1 cellular context compared by ENCODE assay signal in the genomic region with DNA sequence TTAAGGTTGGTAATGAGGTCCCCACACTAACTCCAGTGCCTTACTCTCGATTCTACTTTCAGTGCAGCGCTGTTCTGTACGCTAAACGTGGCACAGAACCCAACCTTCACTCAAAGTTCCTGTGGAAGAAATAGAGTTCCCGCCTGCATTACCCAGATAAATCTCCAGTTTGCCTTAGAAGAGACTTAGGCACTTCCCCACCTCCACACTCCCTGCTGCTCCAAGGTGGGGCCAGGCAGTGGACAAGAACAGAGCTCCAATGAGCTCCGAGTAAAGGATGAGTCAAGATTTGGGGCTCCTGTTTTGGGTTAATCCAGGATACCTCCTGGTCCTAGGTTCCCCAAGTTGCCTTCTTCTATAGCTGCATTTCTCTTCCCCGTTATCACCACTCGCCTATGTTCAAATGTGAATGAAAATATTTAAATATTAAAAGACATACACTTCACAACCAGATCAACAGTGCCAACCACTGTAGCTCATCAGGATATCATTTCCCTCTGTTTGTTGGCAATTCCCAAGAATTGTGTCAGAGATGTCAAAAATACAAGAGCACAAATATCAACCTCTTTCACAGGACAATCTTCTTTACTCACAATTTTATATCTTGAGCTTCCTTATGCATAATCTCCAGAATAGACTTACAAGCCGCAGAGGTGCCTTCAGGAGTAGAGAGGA.
TF ChIP-seq lines count a peak whose summit lies in the region.

No MANE protein-coding gene starts in this region.

TF ChIP-seq in WTC11, 78 proteins besides CTCF, POLR2A, EP300 and RAD21 (continued from another document):
- TF ChIP-seq, protein P1, sequence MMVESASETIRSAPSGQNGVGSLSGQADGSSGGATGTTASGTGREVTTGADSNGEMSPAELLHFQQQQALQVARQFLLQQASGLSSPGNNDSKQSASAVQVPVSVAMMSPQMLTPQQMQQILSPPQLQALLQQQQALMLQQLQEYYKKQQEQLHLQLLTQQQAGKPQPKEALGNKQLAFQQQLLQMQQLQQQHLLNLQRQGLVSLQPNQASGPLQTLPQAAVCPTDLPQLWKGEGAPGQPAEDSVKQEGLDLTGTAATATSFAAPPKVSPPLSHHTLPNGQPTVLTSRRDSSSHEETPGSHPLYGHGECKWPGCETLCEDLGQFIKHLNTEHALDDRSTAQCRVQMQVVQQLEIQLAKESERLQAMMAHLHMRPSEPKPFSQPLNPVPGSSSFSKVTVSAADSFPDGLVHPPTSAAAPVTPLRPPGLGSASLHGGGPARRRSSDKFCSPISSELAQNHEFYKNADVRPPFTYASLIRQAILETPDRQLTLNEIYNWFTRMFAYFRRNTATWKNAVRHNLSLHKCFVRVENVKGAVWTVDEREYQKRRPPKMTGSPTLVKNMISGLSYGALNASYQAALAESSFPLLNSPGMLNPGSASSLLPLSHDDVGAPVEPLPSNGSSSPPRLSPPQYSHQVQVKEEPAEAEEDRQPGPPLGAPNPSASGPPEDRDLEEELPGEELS (CRISPR knock-in tag; IDR thresholded peaks at IDR 0.05): no peak
- TF ChIP-seq, protein P2, sequence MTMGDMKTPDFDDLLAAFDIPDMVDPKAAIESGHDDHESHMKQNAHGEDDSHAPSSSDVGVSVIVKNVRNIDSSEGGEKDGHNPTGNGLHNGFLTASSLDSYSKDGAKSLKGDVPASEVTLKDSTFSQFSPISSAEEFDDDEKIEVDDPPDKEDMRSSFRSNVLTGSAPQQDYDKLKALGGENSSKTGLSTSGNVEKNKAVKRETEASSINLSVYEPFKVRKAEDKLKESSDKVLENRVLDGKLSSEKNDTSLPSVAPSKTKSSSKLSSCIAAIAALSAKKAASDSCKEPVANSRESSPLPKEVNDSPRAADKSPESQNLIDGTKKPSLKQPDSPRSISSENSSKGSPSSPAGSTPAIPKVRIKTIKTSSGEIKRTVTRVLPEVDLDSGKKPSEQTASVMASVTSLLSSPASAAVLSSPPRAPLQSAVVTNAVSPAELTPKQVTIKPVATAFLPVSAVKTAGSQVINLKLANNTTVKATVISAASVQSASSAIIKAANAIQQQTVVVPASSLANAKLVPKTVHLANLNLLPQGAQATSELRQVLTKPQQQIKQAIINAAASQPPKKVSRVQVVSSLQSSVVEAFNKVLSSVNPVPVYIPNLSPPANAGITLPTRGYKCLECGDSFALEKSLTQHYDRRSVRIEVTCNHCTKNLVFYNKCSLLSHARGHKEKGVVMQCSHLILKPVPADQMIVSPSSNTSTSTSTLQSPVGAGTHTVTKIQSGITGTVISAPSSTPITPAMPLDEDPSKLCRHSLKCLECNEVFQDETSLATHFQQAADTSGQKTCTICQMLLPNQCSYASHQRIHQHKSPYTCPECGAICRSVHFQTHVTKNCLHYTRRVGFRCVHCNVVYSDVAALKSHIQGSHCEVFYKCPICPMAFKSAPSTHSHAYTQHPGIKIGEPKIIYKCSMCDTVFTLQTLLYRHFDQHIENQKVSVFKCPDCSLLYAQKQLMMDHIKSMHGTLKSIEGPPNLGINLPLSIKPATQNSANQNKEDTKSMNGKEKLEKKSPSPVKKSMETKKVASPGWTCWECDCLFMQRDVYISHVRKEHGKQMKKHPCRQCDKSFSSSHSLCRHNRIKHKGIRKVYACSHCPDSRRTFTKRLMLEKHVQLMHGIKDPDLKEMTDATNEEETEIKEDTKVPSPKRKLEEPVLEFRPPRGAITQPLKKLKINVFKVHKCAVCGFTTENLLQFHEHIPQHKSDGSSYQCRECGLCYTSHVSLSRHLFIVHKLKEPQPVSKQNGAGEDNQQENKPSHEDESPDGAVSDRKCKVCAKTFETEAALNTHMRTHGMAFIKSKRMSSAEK (CRISPR knock-in tag; IDR thresholded peaks at IDR 0.05; ENCODE audit: borderline replicate concordance): no peak
- TF ChIP-seq MXD4 (CRISPR knock-in tag; IDR thresholded peaks at IDR 0.05; ENCODE audit: borderline replicate concordance) (no peak), ATF2 (CRISPR knock-in tag; IDR thresholded peaks at IDR 0.05; ENCODE audit: borderline replicate concordance, low read depth) (no peak)
